Comparison of ENCODE assay signal across 17 cellular contexts in genomic region chr4:185648631-185649030, GRCh38.
A peak's percentile ranks its signal among the peaks of the same experiment; 100 is the strongest.
DNase-seq lines count a peak whose midpoint lies in the region; ATAC-seq and TF ChIP-seq lines count a peak whose summit lies in the region.
"Had no signal": no experiment of that assay in that cellular context is flagged by ENCODE, and none has a peak within 500 bp of the region (broad histone marks: within the 10 kb centered on the region; RNA-seq: fewer than 3 reads in every experiment).

No MANE protein-coding gene starts in this region.

- H3K9me3 ChIP-seq in heart left ventricle (no peaks in the 10 kb centered on the region), sigmoid colon (no peaks in the 10 kb centered on the region)

- no peak for TF ChIP-seq EP300 in sigmoid colon (IDR thresholded peaks at IDR 0.05)

- TF ChIP-seq CTCF in heart left ventricle (IDR thresholded peaks at IDR 0.05) = no peak
- no peak for TF ChIP-seq CTCF in sigmoid colon (IDR thresholded peaks at IDR 0.05)

- H3K36me3 ChIP-seq in heart left ventricle (peaks cover 0 to 98% (median 62%) of the 10 kb centered on the region in 9 donors), sigmoid colon (peaks cover 14 to 93% (median 36%) of the 10 kb centered on the region in 4 donors)

- DNase-seq in OCI-M1 (lab: John Stamatoyannopoulos, UW) = peak; percentile 14
- DNase-seq in heart left ventricle = no peak
- no peak for DNase-seq in left ventricle myocardium superior
- no peak for DNase-seq in sigmoid colon
- DNase-seq in NCI-H1105 (lab: John Stamatoyannopoulos, UW) = no peak
- DNase-seq: C1 segment of cervical spinal cord; Calu3; CD4-positive, alpha-beta memory T cell; COR-L47; DMS53; DMS79 treated with DMSO at 0.1 percent for 48 hours; GF-D8; H9 had no signal

- no peak for TF ChIP-seq POLR2A in heart left ventricle (IDR thresholded peaks at IDR 0.05)
- TF ChIP-seq POLR2A in sigmoid colon (IDR thresholded peaks at IDR 0.05) = no peak

- H3K27ac ChIP-seq in heart left ventricle (peak overlapping the region in 11 of 12 donors; percentile 22 to 86 (median 65)), sigmoid colon (peak overlapping the region in 3 of 4 donors; percentile 83 to 88 (median 87))

- ATAC-seq in heart left ventricle (peak in 3 of 4 donors; percentile 37 to 52 (median 43)), left ventricle myocardium superior (peak; percentile 55), HG03354 (IDR thresholded peaks at IDR 0.05; ENCODE audit: poor library complexity, severe bottlenecking, unreplicated experiment) (no peak), GM18907 (IDR thresholded peaks at IDR 0.05; ENCODE audit: unreplicated experiment) (no peak)
- ATAC-seq: GM23338, HCT116 had no signal

- intact Hi-C loops in heart left ventricle (cut with DNase I) = loop anchor here in 1 of 10 donors (10.0 kb wide), 1 partner anchor 156 kb away; no protein-coding TSS in a partner anchor
- intact Hi-C loops in left ventricle myocardium superior (cut with micrococcal nuclease) = no loop called here
- intact Hi-C loops in sigmoid colon (cut with DNase I) = no loop called here

- H3K4me1 ChIP-seq in heart left ventricle = peaks cover 0 to 60% (median 13%) of the 10 kb centered on the region in 12 donors
- peaks cover 0 to 56% (median 53%) of the 10 kb centered on the region in 4 donors for H3K4me1 ChIP-seq in sigmoid colon

- H3K27me3 ChIP-seq in heart left ventricle = no peaks in the 10 kb centered on the region
- H3K27me3 ChIP-seq in sigmoid colon = no peaks in the 10 kb centered on the region

- WGBS in heart left ventricle, 4 donors = 55 to 63% (median 61%) methylated on average over 4 of the region's 4 CpGs
- WGBS in sigmoid colon, 2 donors = 88% methylated on average over 4 of the region's 4 CpGs

- H3K4me3 ChIP-seq in heart left ventricle (no peak overlapping the region), sigmoid colon (no peak overlapping the region)
- H3K4me3 ChIP-seq: GM23338 had no signal

Comparison
In these comparisons a context has a peak if more than half of its experiments do, and no peak if none do; other contexts are left out.
1. ATAC-seq: peak in heart left ventricle (3 of 4) and left ventricle myocardium superior (single experiment); none in HG03354 (single experiment) and GM18907 (single experiment).